Comparison of ENCODE assay signal across 17 cellular contexts in the genomic region with DNA sequence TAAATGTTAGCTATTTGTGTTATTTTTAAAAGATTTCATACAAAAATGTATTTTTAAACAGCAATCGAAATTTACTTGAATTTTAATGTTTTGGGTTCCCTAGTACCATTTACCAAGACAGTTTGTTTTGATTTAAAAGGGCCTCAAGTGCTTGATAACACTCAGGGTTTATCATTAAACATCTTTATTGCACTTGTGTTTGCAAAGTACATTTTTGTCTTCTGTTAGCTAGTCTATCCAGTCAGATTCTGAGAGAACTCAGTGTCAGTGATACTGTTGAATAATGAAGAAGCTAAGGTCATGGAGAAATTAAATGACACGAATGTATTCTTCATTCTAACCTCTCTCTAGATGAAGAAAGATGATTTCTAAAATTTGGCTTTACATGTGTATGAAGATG.
"Had no signal": no experiment of that assay in that cellular context is flagged by ENCODE, and none has a peak within 500 bp of the region (broad histone marks: within the 10 kb centered on the region; RNA-seq: fewer than 3 reads in every experiment).

No MANE protein-coding gene starts in this region.

- H3K36me3 ChIP-seq: neutrophil, stomach, thoracic aorta had no signal

- H3K27me3 ChIP-seq: foreskin keratinocyte, neutrophil, stomach had no signal

- DNase-seq: dermis blood vessel endothelial cell; foreskin keratinocyte; kidney; left cardiac atrium; left ventricle myocardium superior; mesenchymal stem cell; naive thymus-derived CD4-positive, alpha-beta T cell; posterior cingulate gyrus; stimulated activated CD4-positive, alpha-beta T cell treated with anti-CD3 and anti-CD28 coated beads, Interleukin-2, amount 100 ng/mL, for 24 hours; stimulated activated CD4-positive, alpha-beta T cell treated with anti-CD3 and anti-CD28 coated beads, Interleukin-4, amount 100 ng/mL, for 4 hours; stimulated activated naive CD4-positive, alpha-beta T cell; stomach; substantia nigra; trophoblast cell had no signal

- H3K4me3 Mint-ChIP-seq: naive thymus-derived CD4-positive, alpha-beta T cell had no signal

- FAIRE-seq: kidney had no signal

- H3K9me3 ChIP-seq: neutrophil, stomach, thoracic aorta had no signal

- H3K27me3 Mint-ChIP-seq: naive thymus-derived CD4-positive, alpha-beta T cell had no signal

- H3K4me3 ChIP-seq: lung, stomach, thoracic aorta had no signal

- H3K27ac ChIP-seq: neutrophil, stomach, thoracic aorta had no signal
